Comparison of ENCODE assay signal across 1 cellular context in the genomic region with DNA sequence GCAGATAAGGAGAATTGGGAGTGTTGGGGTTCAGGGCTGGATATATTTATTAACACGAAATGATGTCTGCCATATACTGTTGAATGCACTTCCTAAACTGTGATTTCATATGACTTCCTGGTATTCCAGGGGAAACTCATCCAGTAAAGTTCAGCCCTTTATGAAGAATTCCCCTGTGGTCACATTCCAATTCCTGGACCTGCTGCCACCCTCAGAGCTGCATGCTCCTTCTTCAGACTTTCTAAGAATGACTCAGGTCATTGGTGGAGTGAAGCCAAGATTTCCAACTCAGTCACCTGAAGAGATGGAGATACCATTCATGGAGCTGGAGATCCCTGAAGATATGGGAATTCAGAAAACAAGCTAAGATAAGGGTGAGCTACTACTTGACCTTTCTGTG.
TF ChIP-seq lines count a peak whose summit lies in the region.

No MANE protein-coding gene starts in this region.

TF ChIP-seq in IMR-90, 13 proteins besides CTCF, POLR2A, EP300 and RAD21:
- TF ChIP-seq, protein P1, sequence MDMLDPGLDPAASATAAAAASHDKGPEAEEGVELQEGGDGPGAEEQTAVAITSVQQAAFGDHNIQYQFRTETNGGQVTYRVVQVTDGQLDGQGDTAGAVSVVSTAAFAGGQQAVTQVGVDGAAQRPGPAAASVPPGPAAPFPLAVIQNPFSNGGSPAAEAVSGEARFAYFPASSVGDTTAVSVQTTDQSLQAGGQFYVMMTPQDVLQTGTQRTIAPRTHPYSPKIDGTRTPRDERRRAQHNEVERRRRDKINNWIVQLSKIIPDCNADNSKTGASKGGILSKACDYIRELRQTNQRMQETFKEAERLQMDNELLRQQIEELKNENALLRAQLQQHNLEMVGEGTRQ (IDR thresholded peaks at IDR 0.05; ENCODE audit: low read depth, low read length), result no peak
- TF ChIP-seq FOS (IDR thresholded peaks at IDR 0.05; ENCODE audit: low read depth, low read length) (no peak), RFX5 (IDR thresholded peaks at IDR 0.05; ENCODE audit: low read depth, low read length) (no peak)
- TF ChIP-seq, protein P2, sequence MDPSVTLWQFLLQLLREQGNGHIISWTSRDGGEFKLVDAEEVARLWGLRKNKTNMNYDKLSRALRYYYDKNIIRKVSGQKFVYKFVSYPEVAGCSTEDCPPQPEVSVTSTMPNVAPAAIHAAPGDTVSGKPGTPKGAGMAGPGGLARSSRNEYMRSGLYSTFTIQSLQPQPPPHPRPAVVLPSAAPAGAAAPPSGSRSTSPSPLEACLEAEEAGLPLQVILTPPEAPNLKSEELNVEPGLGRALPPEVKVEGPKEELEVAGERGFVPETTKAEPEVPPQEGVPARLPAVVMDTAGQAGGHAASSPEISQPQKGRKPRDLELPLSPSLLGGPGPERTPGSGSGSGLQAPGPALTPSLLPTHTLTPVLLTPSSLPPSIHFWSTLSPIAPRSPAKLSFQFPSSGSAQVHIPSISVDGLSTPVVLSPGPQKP (IDR thresholded peaks at IDR 0.05; ENCODE audit: borderline replicate concordance, low read depth, low read length), result no peak
